ENCODE assay signal across 9 cellular contexts in genomic region chr22:39252461-39253391, GRCh38. TPM values are rescaled to one million over a fixed set of nuclear protein-coding genes. Genes with fewer than 3 reads are reported as not detected.
DNase-seq lines count a peak whose midpoint lies in the region; TF ChIP-seq lines count a peak whose summit lies in the region.
"Had no signal": no experiment of that assay in that cellular context is flagged by ENCODE, and none has a peak within 500 bp of the region (broad histone marks: within the 10 kb centered on the region; RNA-seq: fewer than 3 reads in every experiment).

No MANE protein-coding gene starts in this region.

- H3K27me3 ChIP-seq in Caco-2 (replicated peaks; ENCODE audit: control insufficient read depth, insufficient read depth, low read length), result no peaks in the 10 kb centered on the region

- H3K27ac ChIP-seq in C4-2B (peak overlapping the region; percentile 41), mesodermal cell (ENCODE audit: low read depth, low read length, severe bottlenecking) (peak overlapping the region; percentile 89)

- TF ChIP-seq CTCF in C4-2B (conservative IDR thresholded peaks at IDR 0.05) (no peak), brain (conservative IDR thresholded peaks at IDR 0.05) (no peak), Caco-2 (IDR thresholded peaks at IDR 0.05; ENCODE audit: insufficient read depth in 1 of 2, low read depth in 1 of 2, low read length in 1 of 2, severe bottlenecking in 1 of 2, unreplicated experiment in 1 of 2) (no peak)

- H3K4me3 Mint-ChIP-seq in brain (peak overlapping the region in 1 of 5 experiments; percentile 26), Caco-2 (ENCODE audit: unreplicated experiment) (no peak overlapping the region)

- WGBS in mesodermal cell (ENCODE audit: insufficient coverage in 2 of 2), 2 experiments, result 30 to 75% methylated on average over 8 to 12 of the region's 21 CpGs

- H3K36me3 Mint-ChIP-seq in brain (no peaks in the 10 kb centered on the region), Caco-2 (ENCODE audit: insufficient read depth, unreplicated experiment) (peaks cover 14% of the 10 kb centered on the region)
- H3K36me3 Mint-ChIP-seq: T-cell had no signal

- CTCF ChIA-PET in Caco-2 (lab: Charles Lee), result no interaction called here

- DNase-seq in HT1080 (ENCODE audit: low read depth), result peak; percentile 39
- DNase-seq in SKM-1 (lab: John Stamatoyannopoulos, UW; ENCODE audit: unreplicated experiment), result no peak
- DNase-seq in NCI-H1092 treated with DMSO at 0.1 percent for 48 hours (lab: John Stamatoyannopoulos, UW), result no peak
- no peak for DNase-seq in Caco-2
- no peak for DNase-seq in stimulated activated CD4-positive, alpha-beta T cell treated with anti-CD3 and anti-CD28 coated beads, Interleukin-4, amount 100 ng/mL, for 4 hours

- intact Hi-C loops in Caco-2 (cut with micrococcal nuclease; ENCODE audit: unreplicated experiment), result loop anchor here (5.0 kb wide), 1 partner anchor 40 kb away; no protein-coding TSS in a partner anchor

- peaks cover 24% of the 10 kb centered on the region for H3K4me1 Mint-ChIP-seq in brain
- peaks cover 9% of the 10 kb centered on the region for H3K4me1 Mint-ChIP-seq in Caco-2 (ENCODE audit: low read depth, unreplicated experiment)

- H3K27me3 Mint-ChIP-seq in brain (peaks cover 17% of the 10 kb centered on the region), Caco-2 (ENCODE audit: insufficient read depth, unreplicated experiment) (no peaks in the 10 kb centered on the region)

- POLR2A ChIA-PET in Caco-2 (lab: Charles Lee), result interaction anchor here (1.1 kb wide), 1 partner anchor 58 kb away, joined by 3 read pairs; no protein-coding TSS in a partner anchor

- peak overlapping the region in 3 of 5 experiments; percentile 36 to 88 (median 61) for H3K27ac Mint-ChIP-seq in brain
- H3K27ac Mint-ChIP-seq in Caco-2 (ENCODE audit: unreplicated experiment), result no peak overlapping the region

- H3K36me3 ChIP-seq in mesodermal cell (ENCODE audit: control insufficient read depth, insufficient read depth, low read length), result no peaks in the 10 kb centered on the region
- H3K36me3 ChIP-seq in Caco-2 (ENCODE audit: control insufficient read depth, insufficient read depth, low read length), result no peaks in the 10 kb centered on the region

- H3K9me3 ChIP-seq in mesodermal cell (ENCODE audit: control insufficient read depth, low read length), result no peaks in the 10 kb centered on the region
- no peaks in the 10 kb centered on the region for H3K9me3 ChIP-seq in Caco-2

- no TSS peak for BruUV-seq in Caco-2 (replicated peaks; lab: Mats Ljungman, UMichigan)

- H3K4me3 ChIP-seq in mesodermal cell (ENCODE audit: extremely low read depth, insufficient read depth, low read length, poor library complexity, severe bottlenecking) (no peak overlapping the region), Caco-2 (ENCODE audit: low read depth, low read length) (no peak overlapping the region)

- H3K9me3 Mint-ChIP-seq in brain (peaks cover 0 to 7% (median 0%) of the 10 kb centered on the region in 5 experiments), Caco-2 (ENCODE audit: unreplicated experiment) (no peaks in the 10 kb centered on the region)
- H3K9me3 Mint-ChIP-seq: T-cell had no signal

- H3K4me1 ChIP-seq in mesodermal cell (ENCODE audit: control insufficient read depth, insufficient read depth, low read length, poor library complexity, severe bottlenecking), result peaks cover 38% of the 10 kb centered on the region
- 0 out of 2 replicates have a peak, but pooled peaks cover 4% of the 10 kb centered on the region for H3K4me1 ChIP-seq in Caco-2

RNA-seq across cellular contexts. Expression of gene PDGFB, which starts 7.9 kb away (rescaled TPM):
- total RNA-seq in HT1080 (2014; rRNA removed; shearing (Covaris generic)), result 0.06 TPM in 1 of 2 replicates, not detected in the other
- polyA plus RNA-seq in HT1080 (2015; cell fraction: cytosol; rRNA removed), result 0.34 and 0.44 TPM in 2 replicates
- 0.32 and 0.33 TPM in 2 replicates for polyA plus RNA-seq in HT1080 (2015; cell fraction: nucleus; rRNA removed)
- polyA plus RNA-seq in brain (ENCODE audit: insufficient read depth, low read depth, low replicate concordance), result 8.2 TPM
- polyA plus RNA-seq in mesodermal cell (2013, experiment 1 of 2), result 25.4 TPM
- polyA plus RNA-seq in mesodermal cell (2013, experiment 2 of 2), result 17.3 TPM
- 7.2 and 8.3 TPM in 2 replicates for total RNA-seq in Caco-2 (2022)
